In the genomic region with DNA sequence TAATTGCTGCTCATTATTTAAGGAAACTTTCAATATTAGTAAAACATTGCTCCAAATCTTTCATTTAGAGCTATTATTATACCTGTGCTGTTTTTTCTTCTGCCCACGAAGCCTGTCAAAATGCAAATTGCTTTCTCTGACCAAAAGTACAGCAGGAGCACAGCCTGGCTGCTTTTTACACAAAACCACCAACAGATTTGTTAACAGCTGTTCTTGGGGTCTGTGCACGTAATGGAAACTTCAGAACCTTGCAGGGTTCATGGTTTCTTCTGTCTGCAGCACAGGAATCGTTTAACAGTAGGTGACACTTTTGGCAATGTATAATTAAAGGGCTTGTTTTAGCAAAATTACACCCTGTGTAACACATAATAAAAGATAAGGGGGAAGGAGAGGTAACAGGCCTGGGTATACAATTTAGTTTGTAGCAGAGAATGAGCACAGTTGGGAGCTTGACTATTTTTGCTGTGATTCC, we compare ENCODE assay signal across 12 cellular contexts.
DNase-seq lines count a peak whose midpoint lies in the region; ATAC-seq, FAIRE-seq and TF ChIP-seq lines count a peak whose summit lies in the region.
"Had no signal": no experiment of that assay in that cellular context is flagged by ENCODE, and none has a peak within 500 bp of the region (broad histone marks: within the 10 kb centered on the region; RNA-seq: fewer than 3 reads in every experiment).

No MANE protein-coding gene starts in this region.

- H3K4me3 Mint-ChIP-seq in natural killer cell, result no peak overlapping the region

- TF ChIP-seq EP300 in GM12878 (IDR thresholded peaks at IDR 0.05; ENCODE audit: borderline replicate concordance in 1 of 2, control insufficient read depth in 1 of 2, low read depth in 2 of 2, low read length in 2 of 2) (peak; percentile 98 to 100), ovary (IDR thresholded peaks at IDR 0.05) (no peak)

- ATAC-seq in GM18508 (IDR thresholded peaks at IDR 0.05; ENCODE audit: insufficient read depth, unreplicated experiment), result peak; percentile 98
- peak; percentile 96 for ATAC-seq in GM21619 (IDR thresholded peaks at IDR 0.05; ENCODE audit: unreplicated experiment)
- ATAC-seq in HG03432 (IDR thresholded peaks at IDR 0.05; ENCODE audit: unreplicated experiment), result peak; percentile 97
- peak; percentile 96 for ATAC-seq in GM12878
- no peak for ATAC-seq in natural killer cell

- H3K27ac Mint-ChIP-seq in natural killer cell, result no peak overlapping the region

- FAIRE-seq in GM12878 (lab: Jason Lieb, UNC), result peak; percentile 98

- H3K4me1 ChIP-seq in GM12878 (ENCODE audit: control insufficient read depth, insufficient read depth, low read length) (peaks cover 26% of the 10 kb centered on the region), ovary (ENCODE audit: insufficient read depth) (no peaks in the 10 kb centered on the region)

- no peaks in the 10 kb centered on the region for H3K27me3 Mint-ChIP-seq in natural killer cell (ENCODE audit: low read depth in 2 of 2)

- POLR2A ChIA-PET in GM12878 (lab: Charles Lee), result interaction anchor here (1.0 kb wide), 1 partner anchor 609 kb away, joined by 3 read pairs; no protein-coding TSS in a partner anchor

- no peaks in the 10 kb centered on the region for H3K4me1 Mint-ChIP-seq in natural killer cell

- no peaks in the 10 kb centered on the region for H4K20me1 ChIP-seq in GM12878 (ENCODE audit: control insufficient read depth, insufficient read depth)

- peak overlapping the region; percentile 78 for H2AFZ ChIP-seq in GM12878 (ENCODE audit: control insufficient read depth, low read depth, low read length)

- intact Hi-C loops in GM12878 (cut with micrococcal nuclease; ENCODE audit: unreplicated experiment) (loop anchor here (2.0 to 5.0 kb wide), 2 partner anchors 42 to 69 kb away; no protein-coding TSS in a partner anchor), natural killer cell (cut with micrococcal nuclease) (no loop called here), ovary (cut with DNase I) (no loop called here)

- peaks cover 5 to 9% of the 10 kb centered on the region in 2 donors for H3K9me3 Mint-ChIP-seq in natural killer cell

- peak overlapping the region; percentile 76 for H3K4me2 ChIP-seq in GM12878 (ENCODE audit: control insufficient read depth, insufficient read depth)

- H3K9me3 ChIP-seq in GM12878 (replicated peaks; ENCODE audit: control insufficient read depth, insufficient read depth, low read length), result no peaks in the 10 kb centered on the region; the same call in 2 of the 3 replicates
- no peaks in the 10 kb centered on the region for H3K9me3 ChIP-seq in ovary

- TF ChIP-seq RAD21 in GM12878 (IDR thresholded peaks at IDR 0.05; ENCODE audit: insufficient read depth, low read depth, low read length), result peak; percentile 48; the same call in 1 of the 2 replicates

- RAD21 ChIA-PET in GM12878 (lab: Charles Lee; ENCODE audit: unreplicated experiment), result interaction anchor here (1.0 to 1.4 kb wide), 4 partner anchors 12 to 618 kb away, joined by 3 to 6 read pairs (median 4); no protein-coding TSS in a partner anchor

- SMC1A ChIA-PET in GM12878 (lab: Charles Lee; ENCODE audit: uncharacterized antibody, unreplicated experiment), result interaction anchor here (0.7 to 1.4 kb wide), 11 partner anchors 8 to 693 kb away, joined by 3 to 5 read pairs (median 3); no protein-coding TSS in a partner anchor

- H3K36me3 ChIP-seq in GM12878 (ENCODE audit: control insufficient read depth in 2 of 2, insufficient read depth in 2 of 2, low read length in 1 of 2) (no peaks in the 10 kb centered on the region), ovary (no peaks in the 10 kb centered on the region)

- no peaks in the 10 kb centered on the region for H3K36me3 Mint-ChIP-seq in natural killer cell

- peak overlapping the region; percentile 76 for H3K27ac ChIP-seq in GM12878 (ENCODE audit: control insufficient read depth, insufficient read depth)
- H3K27ac ChIP-seq in ovary, result no peak overlapping the region

- H3K79me2 ChIP-seq in GM12878 (ENCODE audit: control insufficient read depth, insufficient read depth, low read length), result no peaks in the 10 kb centered on the region

- DNase-seq in GM12878 (ENCODE audit: low read depth, low spot score), result peak; percentile 94
- no peak for DNase-seq in natural killer cell
- DNase-seq in AML-193 (lab: John Stamatoyannopoulos, UW), result no peak
- no peak for DNase-seq in ovary
- DNase-seq in islet precursor cell, result no peak
- DNase-seq: activated naive CD4-positive, alpha-beta T cell treated with anti-CD3 and anti-CD28 coated beads, Interleukin-2, amount 50 U/mL, for 16 hours; KG1; midbrain; SW 1271 had no signal

- TF ChIP-seq CTCF in GM12878 (IDR thresholded peaks at IDR 0.05 in 2 of 3, conservative IDR thresholded peaks at IDR 0.05 in 1 of 3; ENCODE audit: control insufficient read depth in 2 of 3, extremely low read depth in 1 of 3, insufficient read depth in 1 of 3, low read depth in 3 of 3, low read length in 3 of 3), result peak in 1 of 3 experiments; percentile 16; a peak in 1 of 6 replicates
- no peak for TF ChIP-seq CTCF in natural killer cell (IDR thresholded peaks at IDR 0.05)
- TF ChIP-seq CTCF in ovary (IDR thresholded peaks at IDR 0.05), result no peak

- CTCF ChIA-PET in GM12878 (lab: Yijun Ruan, JAX), result interaction anchor here (0.6 to 1.1 kb wide), 3 partner anchors 20 to 57 kb away, joined by 3 read pairs; no protein-coding TSS in a partner anchor

- H3K9ac ChIP-seq in GM12878 (ENCODE audit: control insufficient read depth, insufficient read depth, low read length), result peak overlapping the region; percentile 35; the same call in 1 of the 2 replicates

- no TSS peak for BruUV-seq in GM12878 (replicated peaks; lab: Mats Ljungman, UMichigan)

- H3K4me3 ChIP-seq in GM12878 (peak overlapping the region; percentile 14; the same call in 1 of the 2 replicates), ovary (no peak overlapping the region)

- in situ Hi-C loops in GM12878 (cut with MboI), result no loop called here

- TF ChIP-seq POLR2A in GM12878 (IDR thresholded peaks at IDR 0.05; ENCODE audit: low read depth, low read length) (no peak), ovary (IDR thresholded peaks at IDR 0.05) (no peak)

- WGBS in GM12878 (ENCODE audit: insufficient coverage, insufficient replicate concordance, low lambda C conversion rate, missing lambda C conversion rate), result 0% methylated on average over 3 of the region's 3 CpGs
- 10 to 35% (median 20%) methylated on average over 3 of the region's 3 CpGs for WGBS in ovary, 3 donors

- H3K27me3 ChIP-seq in GM12878 (replicated peaks in 1 of 2; ENCODE audit: control insufficient read depth in 2 of 2, insufficient read depth in 2 of 2, low read length in 1 of 2) (no peaks in the 10 kb centered on the region), ovary (peaks cover 2% of the 10 kb centered on the region)

TF ChIP-seq in GM12878, 131 proteins besides CTCF, POLR2A, EP300 and RAD21 (continues in another document):
- TF ChIP-seq EGR1 (IDR thresholded peaks at IDR 0.05; ENCODE audit: borderline replicate concordance in 1 of 2, low read depth in 2 of 2, low read length in 2 of 2) (no peak), EED (IDR thresholded peaks at IDR 0.05; ENCODE audit: low read depth) (peak; percentile 69), PAX5 (IDR thresholded peaks at IDR 0.05; ENCODE audit: borderline replicate concordance, low read depth, low read length) (peak; percentile 93), RUNX3 (IDR thresholded peaks at IDR 0.05; ENCODE audit: low read length) (peak; percentile 99), HDAC2 (IDR thresholded peaks at IDR 0.05) (no peak), TCF3 (IDR thresholded peaks at IDR 0.05; ENCODE audit: borderline replicate concordance, insufficient read depth, low read depth, low read length) (peak; percentile 95), RCOR1 (conservative IDR thresholded peaks at IDR 0.05; ENCODE audit: low read depth, low read length) (peak; percentile 92; the same call in 1 of the 2 replicates)
- TF ChIP-seq, protein P1, sequence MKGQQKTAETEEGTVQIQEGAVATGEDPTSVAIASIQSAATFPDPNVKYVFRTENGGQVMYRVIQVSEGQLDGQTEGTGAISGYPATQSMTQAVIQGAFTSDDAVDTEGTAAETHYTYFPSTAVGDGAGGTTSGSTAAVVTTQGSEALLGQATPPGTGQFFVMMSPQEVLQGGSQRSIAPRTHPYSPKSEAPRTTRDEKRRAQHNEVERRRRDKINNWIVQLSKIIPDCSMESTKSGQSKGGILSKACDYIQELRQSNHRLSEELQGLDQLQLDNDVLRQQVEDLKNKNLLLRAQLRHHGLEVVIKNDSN (IDR thresholded peaks at IDR 0.05; ENCODE audit: borderline replicate concordance, extremely low read length, insufficient read depth, low read depth, low read length), result no peak
- TF ChIP-seq, protein P2, sequence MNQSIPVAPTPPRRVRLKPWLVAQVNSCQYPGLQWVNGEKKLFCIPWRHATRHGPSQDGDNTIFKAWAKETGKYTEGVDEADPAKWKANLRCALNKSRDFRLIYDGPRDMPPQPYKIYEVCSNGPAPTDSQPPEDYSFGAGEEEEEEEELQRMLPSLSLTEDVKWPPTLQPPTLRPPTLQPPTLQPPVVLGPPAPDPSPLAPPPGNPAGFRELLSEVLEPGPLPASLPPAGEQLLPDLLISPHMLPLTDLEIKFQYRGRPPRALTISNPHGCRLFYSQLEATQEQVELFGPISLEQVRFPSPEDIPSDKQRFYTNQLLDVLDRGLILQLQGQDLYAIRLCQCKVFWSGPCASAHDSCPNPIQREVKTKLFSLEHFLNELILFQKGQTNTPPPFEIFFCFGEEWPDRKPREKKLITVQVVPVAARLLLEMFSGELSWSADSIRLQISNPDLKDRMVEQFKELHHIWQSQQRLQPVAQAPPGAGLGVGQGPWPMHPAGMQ (IDR thresholded peaks at IDR 0.05; ENCODE audit: borderline replicate concordance), result no peak
- TF ChIP-seq, protein P3, sequence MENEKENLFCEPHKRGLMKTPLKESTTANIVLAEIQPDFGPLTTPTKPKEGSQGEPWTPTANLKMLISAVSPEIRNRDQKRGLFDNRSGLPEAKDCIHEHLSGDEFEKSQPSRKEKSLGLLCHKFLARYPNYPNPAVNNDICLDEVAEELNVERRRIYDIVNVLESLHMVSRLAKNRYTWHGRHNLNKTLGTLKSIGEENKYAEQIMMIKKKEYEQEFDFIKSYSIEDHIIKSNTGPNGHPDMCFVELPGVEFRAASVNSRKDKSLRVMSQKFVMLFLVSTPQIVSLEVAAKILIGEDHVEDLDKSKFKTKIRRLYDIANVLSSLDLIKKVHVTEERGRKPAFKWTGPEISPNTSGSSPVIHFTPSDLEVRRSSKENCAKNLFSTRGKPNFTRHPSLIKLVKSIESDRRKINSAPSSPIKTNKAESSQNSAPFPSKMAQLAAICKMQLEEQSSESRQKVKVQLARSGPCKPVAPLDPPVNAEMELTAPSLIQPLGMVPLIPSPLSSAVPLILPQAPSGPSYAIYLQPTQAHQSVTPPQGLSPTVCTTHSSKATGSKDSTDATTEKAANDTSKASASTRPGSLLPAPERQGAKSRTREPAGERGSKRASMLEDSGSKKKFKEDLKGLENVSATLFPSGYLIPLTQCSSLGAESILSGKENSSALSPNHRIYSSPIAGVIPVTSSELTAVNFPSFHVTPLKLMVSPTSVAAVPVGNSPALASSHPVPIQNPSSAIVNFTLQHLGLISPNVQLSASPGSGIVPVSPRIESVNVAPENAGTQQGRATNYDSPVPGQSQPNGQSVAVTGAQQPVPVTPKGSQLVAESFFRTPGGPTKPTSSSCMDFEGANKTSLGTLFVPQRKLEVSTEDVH (IDR thresholded peaks at IDR 0.05; ENCODE audit: low read depth, partially characterized antibody), result peak; percentile 81

Comparison
In these comparisons a context has a peak if more than half of its experiments do, and no peak if none do; other contexts are left out.
1. ATAC-seq: peak in GM18508 (single experiment), GM21619 (single experiment), HG03432 (single experiment) and GM12878 (single experiment); none in natural killer cell (0 of 3).